ENCODE assay signal across 7 cellular contexts in the genomic region with DNA sequence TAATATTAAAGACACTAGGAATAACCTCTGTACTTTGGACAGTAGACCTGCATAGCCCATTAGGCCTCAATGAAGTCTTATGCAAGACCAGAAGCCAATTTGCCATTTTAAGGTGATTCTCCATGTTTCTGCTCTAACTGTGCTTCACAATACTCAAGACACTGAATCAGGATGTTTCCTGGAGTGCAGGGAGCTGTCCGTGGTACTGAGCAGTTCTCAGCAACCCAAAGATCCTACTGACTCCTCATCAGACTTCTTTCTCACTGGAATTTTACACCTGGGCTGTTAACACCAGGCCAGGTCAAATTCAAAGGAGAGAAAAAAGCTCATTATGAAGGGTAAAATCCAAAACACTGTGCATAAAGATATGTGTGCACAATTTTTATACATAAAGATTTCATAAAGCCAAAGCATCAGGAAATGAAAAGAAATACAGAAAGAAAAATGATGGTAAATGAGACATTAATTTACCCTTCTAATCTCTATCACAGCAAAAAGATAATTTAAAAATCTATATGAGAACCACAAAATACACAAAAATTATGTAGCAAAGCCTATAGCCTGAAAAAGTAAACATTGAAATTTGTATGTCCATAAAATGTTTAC.
DNase-seq lines count a peak whose midpoint lies in the region; ATAC-seq and TF ChIP-seq lines count a peak whose summit lies in the region.
"Not testable (repeated sequence)": the region's sequence is repeated elsewhere in the genome, so short reads cannot be mapped to it uniquely, and the experiment has no call there.

No MANE protein-coding gene starts in this region.

- not testable (repeated sequence) for H3K27ac Mint-ChIP-seq in activated CD4-positive, alpha-beta memory T cell treated with anti-CD3 and anti-CD28 coated beads, Interleukin-2, amount 10 ng/mL, durations not matched to agents 7 days and 5 days; activated T-helper 1 cell treated with anti-CD3 and anti-CD28 coated beads, Interleukin-12 subunit alpha, Interleukin-12 subunit beta, Interleukin-2, Interleukin-4 antibody, amounts not matched to agents 30 ng/mL and 10 ng/mL and 1 ng/mL, durations not matched to agents 14 hours and 24 hours and 36 hours; mesothelial cell of epicardium

- POLR2A ChIA-PET in activated CD4-positive, alpha-beta memory T cell treated with anti-CD3 and anti-CD28 coated beads, Interleukin-2, amount 10 ng/mL, durations not matched to agents 7 days and 5 days (lab: Charles Lee) = not testable (repeated sequence)

- CTCF ChIA-PET in activated CD4-positive, alpha-beta memory T cell treated with anti-CD3 and anti-CD28 coated beads, Interleukin-2, amount 10 ng/mL, durations not matched to agents 7 days and 5 days (lab: Charles Lee) = not testable (repeated sequence)

- peak; percentile 59 for DNase-seq in activated CD4-positive, alpha-beta memory T cell treated with anti-CD3 and anti-CD28 coated beads, Interleukin-2, amount 10 ng/mL, durations not matched to agents 7 days and 5 days
- DNase-seq in activated T-helper 1 cell treated with anti-CD3 and anti-CD28 coated beads, Interleukin-12 subunit alpha, Interleukin-12 subunit beta, Interleukin-2, Interleukin-4 antibody, amounts not matched to agents 30 ng/mL and 10 ng/mL and 1 ng/mL, durations not matched to agents 14 hours and 24 hours and 36 hours (ENCODE audit: low spot score) = peak; percentile 11
- peak; percentile 5 for DNase-seq in effector CD4-positive, alpha-beta T cell
- peak; percentile 68 to 89 for DNase-seq in mesothelial cell of epicardium (ENCODE audit: low spot score in 2 of 2, unreplicated experiment in 2 of 2)
- DNase-seq in stimulated activated CD4-positive, alpha-beta T cell treated with anti-CD3 and anti-CD28 coated beads, Interleukin-12 subunit alpha, Interleukin-12 subunit beta, amount 100 ng/mL, for 4 hours = peak; percentile 33
- peak; percentile 65 for DNase-seq in stimulated activated CD8-positive, alpha-beta memory T cell treated with anti-CD3 and anti-CD28 coated beads, Interleukin-4, amount 100 ng/mL, for 48 hours

- not testable (repeated sequence) for H3K4me1 Mint-ChIP-seq in activated CD4-positive, alpha-beta memory T cell treated with anti-CD3 and anti-CD28 coated beads, Interleukin-2, amount 10 ng/mL, durations not matched to agents 7 days and 5 days; activated T-helper 1 cell treated with anti-CD3 and anti-CD28 coated beads, Interleukin-12 subunit alpha, Interleukin-12 subunit beta, Interleukin-2, Interleukin-4 antibody, amounts not matched to agents 30 ng/mL and 10 ng/mL and 1 ng/mL, durations not matched to agents 14 hours and 24 hours and 36 hours (ENCODE audit: low read depth); mesothelial cell of epicardium

- not testable (repeated sequence) for ATAC-seq in SK-N-SH treated with all-trans-retinoic acid at 6 μM for 48 hours

- H3K27me3 Mint-ChIP-seq in activated CD4-positive, alpha-beta memory T cell treated with anti-CD3 and anti-CD28 coated beads, Interleukin-2, amount 10 ng/mL, durations not matched to agents 7 days and 5 days; activated T-helper 1 cell treated with anti-CD3 and anti-CD28 coated beads, Interleukin-12 subunit alpha, Interleukin-12 subunit beta, Interleukin-2, Interleukin-4 antibody, amounts not matched to agents 30 ng/mL and 10 ng/mL and 1 ng/mL, durations not matched to agents 14 hours and 24 hours and 36 hours (ENCODE audit: insufficient read depth); mesothelial cell of epicardium (ENCODE audit: low read depth): not testable (repeated sequence)

- not testable (repeated sequence) for H3K9me3 Mint-ChIP-seq in activated CD4-positive, alpha-beta memory T cell treated with anti-CD3 and anti-CD28 coated beads, Interleukin-2, amount 10 ng/mL, durations not matched to agents 7 days and 5 days; activated T-helper 1 cell treated with anti-CD3 and anti-CD28 coated beads, Interleukin-12 subunit alpha, Interleukin-12 subunit beta, Interleukin-2, Interleukin-4 antibody, amounts not matched to agents 30 ng/mL and 10 ng/mL and 1 ng/mL, durations not matched to agents 14 hours and 24 hours and 36 hours; mesothelial cell of epicardium

- not testable (repeated sequence) for H3K4me3 Mint-ChIP-seq in activated CD4-positive, alpha-beta memory T cell treated with anti-CD3 and anti-CD28 coated beads, Interleukin-2, amount 10 ng/mL, durations not matched to agents 7 days and 5 days; activated T-helper 1 cell treated with anti-CD3 and anti-CD28 coated beads, Interleukin-12 subunit alpha, Interleukin-12 subunit beta, Interleukin-2, Interleukin-4 antibody, amounts not matched to agents 30 ng/mL and 10 ng/mL and 1 ng/mL, durations not matched to agents 14 hours and 24 hours and 36 hours; mesothelial cell of epicardium

- H3K36me3 Mint-ChIP-seq in activated CD4-positive, alpha-beta memory T cell treated with anti-CD3 and anti-CD28 coated beads, Interleukin-2, amount 10 ng/mL, durations not matched to agents 7 days and 5 days (ENCODE audit: low read depth); activated T-helper 1 cell treated with anti-CD3 and anti-CD28 coated beads, Interleukin-12 subunit alpha, Interleukin-12 subunit beta, Interleukin-2, Interleukin-4 antibody, amounts not matched to agents 30 ng/mL and 10 ng/mL and 1 ng/mL, durations not matched to agents 14 hours and 24 hours and 36 hours (ENCODE audit: low read depth); mesothelial cell of epicardium: not testable (repeated sequence)

- intact Hi-C loops in activated T-helper 1 cell treated with anti-CD3 and anti-CD28 coated beads, Interleukin-12 subunit alpha, Interleukin-12 subunit beta, Interleukin-2, Interleukin-4 antibody, amounts not matched to agents 30 ng/mL and 10 ng/mL and 1 ng/mL, durations not matched to agents 14 hours and 24 hours and 36 hours (cut with micrococcal nuclease) = not testable (repeated sequence)

- TF ChIP-seq CTCF in mesothelial cell of epicardium (IDR thresholded peaks at IDR 0.05; ENCODE audit: unreplicated experiment) = not testable (repeated sequence)

TF ChIP-seq in SK-N-SH treated with all-trans-retinoic acid at 6 μM for 48 hours, 23 proteins besides CTCF, POLR2A, EP300 and RAD21:
- 0 out of 2 replicates have a peak, but pooled peaks have one; percentile 36 for TF ChIP-seq CSDC2 (CRISPR knock-in tag; IDR thresholded peaks at IDR 0.05)
TF ChIP-seq in SK-N-SH treated with all-trans-retinoic acid at 6 μM for 48 hours: peak in this region for 1; not testable (repeated sequence) for 22.

Comparison
In these comparisons a context has a peak if more than half of its experiments do, and no peak if none do; other contexts are left out.
1. DNase-seq: peak in every context shown above with its lines; median percentile 78 in mesothelial cell of epicardium; 65 in stimulated activated CD8-positive, alpha-beta memory T cell treated with anti-CD3 and anti-CD28 coated beads, Interleukin-4, amount 100 ng/mL, for 48 hours; 59 in activated CD4-positive, alpha-beta memory T cell treated with anti-CD3 and anti-CD28 coated beads, Interleukin-2, amount 10 ng/mL, durations not matched to agents 7 days and 5 days; 33 in stimulated activated CD4-positive, alpha-beta T cell treated with anti-CD3 and anti-CD28 coated beads, Interleukin-12 subunit alpha, Interleukin-12 subunit beta, amount 100 ng/mL, for 4 hours; 11 in activated T-helper 1 cell treated with anti-CD3 and anti-CD28 coated beads, Interleukin-12 subunit alpha, Interleukin-12 subunit beta, Interleukin-2, Interleukin-4 antibody, amounts not matched to agents 30 ng/mL and 10 ng/mL and 1 ng/mL, durations not matched to agents 14 hours and 24 hours and 36 hours; 5 in effector CD4-positive, alpha-beta T cell.